Comparison of ENCODE assay signal across 9 cellular contexts in genomic region chr5:150671509-150672236, GRCh38. TPM values are rescaled to one million over a fixed set of nuclear protein-coding genes. Genes with fewer than 3 reads are reported as not detected.
DNase-seq lines count a peak whose midpoint lies in the region; ATAC-seq, FAIRE-seq and TF ChIP-seq lines count a peak whose summit lies in the region.
"Had no signal": no experiment of that assay in that cellular context is flagged by ENCODE, and none has a peak within 500 bp of the region (broad histone marks: within the 10 kb centered on the region; RNA-seq: fewer than 3 reads in every experiment).

No MANE protein-coding gene starts in this region.

- no TSS peak for BruUV-seq in Panc1 (replicated peaks; lab: Mats Ljungman, UMichigan)

- H3K27me3 ChIP-seq in GM06990 (replicated peaks; ENCODE audit: control insufficient read depth, insufficient read depth, low read length) (no peaks in the 10 kb centered on the region; the same call in none of the 2 replicates), Panc1 (ENCODE audit: control insufficient read depth, insufficient read depth, low read length) (no peaks in the 10 kb centered on the region), pancreas (no peaks in the 10 kb centered on the region)

- no peak for TF ChIP-seq CTCF in GM06990 (IDR thresholded peaks at IDR 0.05; ENCODE audit: insufficient read depth, low read length, poor library complexity, severe bottlenecking)
- TF ChIP-seq CTCF in Panc1 (IDR thresholded peaks at IDR 0.05): no peak
- no peak for TF ChIP-seq CTCF in fibroblast of villous mesenchyme (IDR thresholded peaks at IDR 0.05; ENCODE audit: insufficient read depth, low read depth, low read length)
- no peak for TF ChIP-seq CTCF in pancreas (IDR thresholded peaks at IDR 0.05)

- FAIRE-seq in pancreas (lab: Jason Lieb, UNC) (no peak), HTR-8/SVneo (lab: Jason Lieb, UNC) (no peak)
- FAIRE-seq: K562 had no signal

- in situ Hi-C loops in Panc1 (cut with HindIII; ENCODE audit: low pct_unique_long_range_greater_than_20kb, low sequenced_read_pairs): no loop called here

- H3K4me1 ChIP-seq in Panc1 (ENCODE audit: control insufficient read depth, insufficient read depth, low read length) (peaks cover 11% of the 10 kb centered on the region), pancreas (peaks cover 0 to 5% (median 0%) of the 10 kb centered on the region in 3 donors)

- H3K36me3 ChIP-seq in GM06990 (ENCODE audit: control insufficient read depth, insufficient read depth, low read length) (no peaks in the 10 kb centered on the region), Panc1 (ENCODE audit: control insufficient read depth, insufficient read depth, low read length) (no peaks in the 10 kb centered on the region), pancreas (no peaks in the 10 kb centered on the region)

- peak overlapping the region; percentile 2; the same call in 1 of the 2 replicates for H3K4me3 ChIP-seq in GM06990 (replicated peaks; ENCODE audit: low read depth, low read length)
- H3K4me3 ChIP-seq in Panc1 (ENCODE audit: low read depth in 2 of 2, low read length in 2 of 2): peak overlapping the region; percentile 49 to 68
- peak overlapping the region; percentile 66 for H3K4me3 ChIP-seq in fibroblast of villous mesenchyme (ENCODE audit: low read depth, low read length)
- H3K4me3 ChIP-seq in pancreas: peak overlapping the region; percentile 21 to 45 (median 31)
- H3K4me3 ChIP-seq: K562 had no signal

- CTCF ChIA-PET in Panc1 (lab: Charles Lee): no interaction called here

- DNase-seq in GM06990 (ENCODE audit: extremely low read depth, insufficient read length) (no peak), Panc1 (ENCODE audit: low read depth, low spot score) (no peak), fibroblast of villous mesenchyme (ENCODE audit: low read depth) (no peak), pancreas (peak in 1 of 6 donors; percentile 72), cerebellum (ENCODE audit: low spot score) (no peak), HTR-8/SVneo (ENCODE audit: insufficient read length, low spot score) (no peak), D341Med (ENCODE audit: low spot score) (no peak)

- ATAC-seq in Panc1 (peak; percentile 44; the same call in 1 of the 2 replicates), pancreas (peak; percentile 19 to 46 (median 41)), GM19452 (IDR thresholded peaks at IDR 0.05; ENCODE audit: unreplicated experiment) (no peak)

- H3K27ac ChIP-seq in Panc1 (ENCODE audit: low read length): peak overlapping the region; percentile 65
- H3K27ac ChIP-seq in pancreas: no peak overlapping the region

- 10% methylated on average over 39 to 51 of the region's 51 CpGs for WGBS in pancreas, 2 donors

- POLR2A ChIA-PET in Panc1 (lab: Charles Lee): interaction anchor here (1.1 kb wide), 1 partner anchor 29 kb away, joined by 13 read pairs; the partner anchor contains the start of gene RBM22

- intact Hi-C loops in Panc1 (cut with micrococcal nuclease; ENCODE audit: unreplicated experiment): no loop called here
- intact Hi-C loops in pancreas (cut with DNase I): no loop called here

- no peaks in the 10 kb centered on the region for H3K9me3 ChIP-seq in Panc1 (ENCODE audit: control insufficient read depth, insufficient read depth, low read depth, low read length)
- no peaks in the 10 kb centered on the region for H3K9me3 ChIP-seq in pancreas

RNA-seq across cellular contexts. Expression of gene MYOZ3, which starts 10.6 kb away (rescaled TPM):
- total RNA-seq in Panc1 (2021; ENCODE audit: unreplicated experiment) (1.7 TPM), fibroblast of villous mesenchyme (under 0.01 TPM in 2 replicates), pancreas (under 1 TPM in 5 of 6 donors, not detected in 1; 0.05 to 0.50 (median 0.31) TPM), cerebellum (1.8 TPM)
- polyA plus RNA-seq in Panc1 (2012; ENCODE audit: insufficient read length): 1.9 TPM
- under 1 TPM; 0.23 to 0.28 TPM for polyA plus RNA-seq in pancreas
- total RNA-seq: K562 had no signal
- polyA plus RNA-seq: K562 had no signal

RNA-seq across cellular contexts. Expression of gene RBM22, which starts 29.2 kb away (rescaled TPM):
- total RNA-seq in Panc1 (2021; ENCODE audit: unreplicated experiment) (54.3 TPM), fibroblast of villous mesenchyme (18.7 and 29.8 TPM in 2 replicates), pancreas (10 to 100 TPM; 14.8 to 25.9 (median 18.4) TPM), cerebellum (35.5 TPM)
- 47.3 TPM for polyA plus RNA-seq in Panc1 (2012; ENCODE audit: insufficient read length)
- polyA plus RNA-seq in pancreas: 10 to 100 TPM; 21.3 to 32.3 TPM

RNA-seq across cellular contexts. Expression of gene SYNPO, which starts 31.2 kb away (rescaled TPM):
- total RNA-seq in Panc1 (2021; ENCODE audit: unreplicated experiment): 82.8 TPM
- 66.3 TPM for polyA plus RNA-seq in Panc1 (2012; ENCODE audit: insufficient read length)
- total RNA-seq in fibroblast of villous mesenchyme: 7.3 and 10.6 TPM in 2 replicates
- total RNA-seq in pancreas: 10 to 100 TPM; 23.3 to 68.3 (median 28.4) TPM
- polyA plus RNA-seq in pancreas: 10 to 100 TPM; 28.8 TPM
- 1.4 TPM for total RNA-seq in cerebellum

Comparison
In these comparisons a context has a peak if more than half of its experiments do, and no peak if none do; other contexts are left out.
1. H3K4me3 ChIP-seq: peak in every context shown above with its lines; median percentile 66 in fibroblast of villous mesenchyme; 58 in Panc1; 31 in pancreas; 2 in GM06990.